Comparison of ENCODE assay signal across 8 cellular contexts in genomic region chr17:76816590-76817135, GRCh38. TPM values are rescaled to one million over a fixed set of nuclear protein-coding genes. Genes with fewer than 3 reads are reported as not detected.
DNase-seq lines count a peak whose midpoint lies in the region; ATAC-seq and TF ChIP-seq lines count a peak whose summit lies in the region.

No MANE protein-coding gene starts in this region.

- peak; percentile 56 for DNase-seq in Calu3
- DNase-seq in RPMI8226: peak; percentile 82
- DNase-seq in glutamatergic neuron: peak; percentile 62
- DNase-seq in smooth muscle cell of the brain vasculature (ENCODE audit: low read depth, low spot score): peak; percentile 21

- peaks cover 7% of the 10 kb centered on the region for H3K4me1 ChIP-seq in KMS-11 (ENCODE audit: low read depth, poor library complexity, severe bottlenecking)

- H3K36me3 ChIP-seq in KMS-11 (ENCODE audit: insufficient read depth): no peaks in the 10 kb centered on the region

- H3K27ac Mint-ChIP-seq in Calu3 (ENCODE audit: unreplicated experiment) (no peak overlapping the region), glutamatergic neuron (ENCODE audit: unreplicated experiment) (no peak overlapping the region)
- peak overlapping the region; percentile 56 for H3K27ac Mint-ChIP-seq in activated T-helper 17 cell treated with anti-CD3 and anti-CD28 coated beads, Interleukin-2, amount 50 U/mL, for 72 hours

- H3K36me3 Mint-ChIP-seq in Calu3 (ENCODE audit: insufficient read depth, unreplicated experiment): no peaks in the 10 kb centered on the region
- H3K36me3 Mint-ChIP-seq in activated T-helper 17 cell treated with anti-CD3 and anti-CD28 coated beads, Interleukin-2, amount 50 U/mL, for 72 hours (ENCODE audit: low read depth): no peaks in the 10 kb centered on the region
- H3K36me3 Mint-ChIP-seq in glutamatergic neuron (ENCODE audit: unreplicated experiment): no peaks in the 10 kb centered on the region

- BruUV-seq in Calu3 (replicated peaks; lab: Mats Ljungman, UMichigan): no TSS peak

- no peaks in the 10 kb centered on the region for H3K79me2 ChIP-seq in KMS-11 (ENCODE audit: insufficient read depth, low read depth)

- peaks cover 81% of the 10 kb centered on the region for H3K27me3 Mint-ChIP-seq in Calu3 (ENCODE audit: unreplicated experiment)
- no peaks in the 10 kb centered on the region for H3K27me3 Mint-ChIP-seq in activated T-helper 17 cell treated with anti-CD3 and anti-CD28 coated beads, Interleukin-2, amount 50 U/mL, for 72 hours
- H3K27me3 Mint-ChIP-seq in glutamatergic neuron (ENCODE audit: unreplicated experiment): no peaks in the 10 kb centered on the region

- H3K27me3 ChIP-seq in KMS-11 (ENCODE audit: insufficient read depth, low read depth): no peaks in the 10 kb centered on the region

- TF ChIP-seq CTCF in Calu3 (IDR thresholded peaks at IDR 0.05; ENCODE audit: unreplicated experiment) (peak; percentile 46), KMS-11 (conservative IDR thresholded peaks at IDR 0.05; ENCODE audit: low read depth, low read length) (peak; percentile 74), glutamatergic neuron (IDR thresholded peaks at IDR 0.05; ENCODE audit: partially characterized antibody, unreplicated experiment) (peak; percentile 48)

- peak; percentile 75 for ATAC-seq in activated T-helper 17 cell treated with anti-CD3 and anti-CD28 coated beads, Interleukin-2, amount 50 U/mL, for 72 hours (replicated peaks)
- ATAC-seq in GM21825 (IDR thresholded peaks at IDR 0.05; ENCODE audit: unreplicated experiment) (no peak), HG03175 (IDR thresholded peaks at IDR 0.05; ENCODE audit: unreplicated experiment) (no peak)

- H3K4me3 Mint-ChIP-seq in Calu3 (ENCODE audit: low read depth, unreplicated experiment) (no peak overlapping the region), glutamatergic neuron (ENCODE audit: unreplicated experiment) (no peak overlapping the region)
- H3K4me3 Mint-ChIP-seq in activated T-helper 17 cell treated with anti-CD3 and anti-CD28 coated beads, Interleukin-2, amount 50 U/mL, for 72 hours: no peak overlapping the region

- intact Hi-C loops in Calu3 (cut with micrococcal nuclease; ENCODE audit: unreplicated experiment): loop anchor here (2.0 kb wide), 1 partner anchor 250 kb away; no protein-coding TSS in a partner anchor

- CTCF ChIA-PET in Calu3 (lab: Charles Lee): no interaction called here

- H3K4me2 ChIP-seq in KMS-11: no peak overlapping the region; the same call in 1 of the 2 replicates

- peak overlapping the region; percentile 51 for H2AFZ ChIP-seq in KMS-11 (ENCODE audit: low read depth)

- H3K4me3 ChIP-seq in KMS-11 (IDR thresholded peaks at IDR 0.05; ENCODE audit: insufficient read depth, low read depth, low read length): no peak overlapping the region

- no peaks in the 10 kb centered on the region for H3K9me3 Mint-ChIP-seq in Calu3 (ENCODE audit: low read depth, unreplicated experiment)
- no peaks in the 10 kb centered on the region for H3K9me3 Mint-ChIP-seq in activated T-helper 17 cell treated with anti-CD3 and anti-CD28 coated beads, Interleukin-2, amount 50 U/mL, for 72 hours
- peaks cover 2% of the 10 kb centered on the region for H3K9me3 Mint-ChIP-seq in glutamatergic neuron (ENCODE audit: unreplicated experiment)

- H3K9ac ChIP-seq in KMS-11: no peak overlapping the region

- H3K27ac ChIP-seq in KMS-11: no peak overlapping the region

- no peaks in the 10 kb centered on the region for H3K4me1 Mint-ChIP-seq in Calu3 (ENCODE audit: low read depth, unreplicated experiment)
- peaks cover 6% of the 10 kb centered on the region for H3K4me1 Mint-ChIP-seq in activated T-helper 17 cell treated with anti-CD3 and anti-CD28 coated beads, Interleukin-2, amount 50 U/mL, for 72 hours
- peaks cover 6% of the 10 kb centered on the region for H3K4me1 Mint-ChIP-seq in glutamatergic neuron (ENCODE audit: low read depth, unreplicated experiment)

- no peaks in the 10 kb centered on the region for H4K20me1 ChIP-seq in KMS-11 (ENCODE audit: insufficient read depth)

RNA-seq across cellular contexts. Expression of gene MGAT5B, which starts 51.5 kb away (rescaled TPM):
- total RNA-seq in Calu3 (2022): 1.0 and 1.8 TPM in 2 replicates
- under 1 TPM; 0.16 to 0.39 TPM for total RNA-seq in activated T-helper 17 cell treated with anti-CD3 and anti-CD28 coated beads, Interleukin-2, amount 50 U/mL, for 72 hours
- 22.9 TPM for total RNA-seq in glutamatergic neuron (ENCODE audit: unreplicated experiment)

Comparison
In these comparisons a context has a peak if more than half of its experiments do, and no peak if none do; other contexts are left out.
1. DNase-seq: peak in every context shown above with its lines; median percentile 82 in RPMI8226; 62 in glutamatergic neuron; 56 in Calu3; 21 in smooth muscle cell of the brain vasculature.